ENCODE assay signal across 1 cellular context in genomic region chrX:9494806-9495205, GRCh38.
TF ChIP-seq lines count a peak whose summit lies in the region.

No MANE protein-coding gene starts in this region.

TF ChIP-seq in GM23338, 12 proteins besides CTCF, POLR2A, EP300 and RAD21 (continued from another document):
- TF ChIP-seq ZNF462 (CRISPR knock-in tag; IDR thresholded peaks at IDR 0.05) (no peak), CREB1 (CRISPR knock-in tag; IDR thresholded peaks at IDR 0.05; ENCODE audit: low read depth) (no peak), EZH2 (IDR thresholded peaks at IDR 0.05; ENCODE audit: low read depth, unreplicated experiment) (no peak), ETS1 (IDR thresholded peaks at IDR 0.05) (no peak), STAT1 (IDR thresholded peaks at IDR 0.05; ENCODE audit: unreplicated experiment) (no peak), ZNF114 (CRISPR knock-in tag; IDR thresholded peaks at IDR 0.05) (no peak), POLR2AphosphoS5 (IDR thresholded peaks at IDR 0.05; ENCODE audit: low read depth) (no peak)
